ENCODE assay signal across 20 cellular contexts in genomic region chrX:56751071-56751470, GRCh38.
"Had no signal": no experiment of that assay in that cellular context is flagged by ENCODE, and none has a peak within 500 bp of the region (broad histone marks: within the 10 kb centered on the region; RNA-seq: fewer than 3 reads in every experiment).

No MANE protein-coding gene starts in this region.

- FAIRE-seq: endometrium had no signal

- H3K27me3 ChIP-seq: esophagus squamous epithelium had no signal

- H3K4me1 Mint-ChIP-seq: brain, immature natural killer cell, nephron had no signal

- H3K9me3 ChIP-seq: adrenal gland, esophagus squamous epithelium, left lung, psoas muscle, thoracic aorta had no signal

- H3K27ac ChIP-seq: adrenal gland, dorsolateral prefrontal cortex, esophagus squamous epithelium, left lung, psoas muscle, thoracic aorta had no signal

- H3K4me3 ChIP-seq: adrenal gland, dorsolateral prefrontal cortex, esophagus squamous epithelium, left lung, psoas muscle, thoracic aorta had no signal

- H3K27ac Mint-ChIP-seq: activated CD8-positive, alpha-beta T cell treated with anti-CD3 and anti-CD28 coated beads, Interleukin-2, amount 10 ng/mL, durations not matched to agents 7 days and 5 days; activated naive CD4-positive, alpha-beta T cell treated with anti-CD3 and anti-CD28 coated beads, Interleukin-2, amount 10 ng/mL, durations not matched to agents 7 days and 5 days; brain; immature natural killer cell; nephron; stimulated activated naive CD8-positive, alpha-beta T cell treated with anti-CD3 and anti-CD28 coated beads, Interleukin-15, amount 100 ng/mL, for 72 hours; WTC11 had no signal

- ATAC-seq: activated CD8-positive, alpha-beta T cell treated with anti-CD3 and anti-CD28 coated beads, Interleukin-2, amount 10 ng/mL, durations not matched to agents 7 days and 5 days; left lung; psoas muscle; sciatic nerve; stimulated activated naive CD8-positive, alpha-beta T cell treated with anti-CD3 and anti-CD28 coated beads, Interleukin-15, amount 100 ng/mL, for 72 hours; WTC11 had no signal

- H3K9me3 Mint-ChIP-seq: immature natural killer cell had no signal

- H3K36me3 ChIP-seq: adrenal gland, esophagus squamous epithelium, left lung, thoracic aorta had no signal

- H3K4me1 ChIP-seq: adrenal gland, left lung, psoas muscle had no signal

- DNase-seq: activated CD4-positive, alpha-beta T cell treated with anti-CD3 and anti-CD28 coated beads for 48 hours; activated CD8-positive, alpha-beta memory T cell treated with anti-CD3 and anti-CD28 coated beads, Interleukin-2, amount 50 U/mL, for 48 hours; activated CD8-positive, alpha-beta T cell treated with anti-CD3 and anti-CD28 coated beads, Interleukin-2, amount 10 ng/mL, durations not matched to agents 7 days and 5 days; activated naive CD4-positive, alpha-beta T cell treated with anti-CD3 and anti-CD28 coated beads, Interleukin-2, amount 10 ng/mL, durations not matched to agents 7 days and 5 days; adrenal gland; dorsolateral prefrontal cortex; esophagus squamous epithelium; foreskin fibroblast; glutamatergic neuron; immature natural killer cell; left lung; mesenchymal stem cell; psoas muscle; stimulated activated naive CD8-positive, alpha-beta T cell treated with anti-CD3 and anti-CD28 coated beads, Interleukin-15, amount 100 ng/mL, for 72 hours had no signal

- H3K27me3 Mint-ChIP-seq: activated naive CD4-positive, alpha-beta T cell treated with anti-CD3 and anti-CD28 coated beads, Interleukin-2, amount 10 ng/mL, durations not matched to agents 7 days and 5 days; brain; stimulated activated naive CD8-positive, alpha-beta T cell treated with anti-CD3 and anti-CD28 coated beads, Interleukin-15, amount 100 ng/mL, for 72 hours had no signal

- H3K4me3 Mint-ChIP-seq: activated CD8-positive, alpha-beta T cell treated with anti-CD3 and anti-CD28 coated beads, Interleukin-2, amount 10 ng/mL, durations not matched to agents 7 days and 5 days; activated naive CD4-positive, alpha-beta T cell treated with anti-CD3 and anti-CD28 coated beads, Interleukin-2, amount 10 ng/mL, durations not matched to agents 7 days and 5 days; brain; immature natural killer cell; nephron; stimulated activated naive CD8-positive, alpha-beta T cell treated with anti-CD3 and anti-CD28 coated beads, Interleukin-15, amount 100 ng/mL, for 72 hours; WTC11 had no signal
